1 cellular context compared by ENCODE assay signal in genomic region chr2:66575625-66576371, GRCh38.
TF ChIP-seq lines count a peak whose summit lies in the region.

No MANE protein-coding gene starts in this region.

TF ChIP-seq in GM23338, 12 proteins besides CTCF, POLR2A, EP300 and RAD21 (continued from another document):
- TF ChIP-seq ZNF462 (CRISPR knock-in tag; IDR thresholded peaks at IDR 0.05) (no peak), ZNF331 (CRISPR knock-in tag; IDR thresholded peaks at IDR 0.05; ENCODE audit: low read depth) (no peak), NANOG (IDR thresholded peaks at IDR 0.05; ENCODE audit: borderline replicate concordance) (no peak)
